1 cellular context compared by ENCODE assay signal in genomic region chrX:134734343-134735001, GRCh38.
TF ChIP-seq lines count a peak whose summit lies in the region.

No MANE protein-coding gene starts in this region.

TF ChIP-seq in SK-N-SH, 30 proteins besides CTCF, POLR2A, EP300 and RAD21 (continued from another document):
- TF ChIP-seq REST (IDR thresholded peaks at IDR 0.05; ENCODE audit: low read depth, low read length) (no peak), TAF1 (IDR thresholded peaks at IDR 0.05; ENCODE audit: borderline replicate concordance, low read depth, low read length) (no peak)
